ENCODE assay signal across 17 cellular contexts in the genomic region with DNA sequence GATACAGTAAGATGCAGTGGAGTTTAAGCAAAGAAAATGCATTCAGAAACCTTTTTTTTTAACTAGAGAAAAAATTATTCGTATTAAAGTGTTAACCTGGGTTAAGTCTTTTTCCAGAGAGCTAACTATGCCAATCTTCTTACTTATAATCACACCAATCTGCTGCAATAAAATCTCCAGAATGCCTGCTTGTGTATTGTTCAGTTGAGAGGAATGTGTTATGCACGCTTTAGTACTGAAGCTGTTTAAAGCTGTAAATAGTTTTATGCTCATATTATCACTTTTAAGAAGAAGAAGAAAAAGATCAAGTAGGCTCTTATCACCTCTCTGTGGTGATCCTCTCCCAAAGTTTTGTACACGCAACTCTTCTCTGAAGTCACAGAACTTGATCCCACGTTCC.
"Had no signal": no experiment of that assay in that cellular context is flagged by ENCODE, and none has a peak within 500 bp of the region (broad histone marks: within the 10 kb centered on the region; RNA-seq: fewer than 3 reads in every experiment).

No MANE protein-coding gene starts in this region.

- H3K36me3 ChIP-seq: esophagus squamous epithelium, heart left ventricle, left lung, ovary, uterus had no signal

- H3K27me3 ChIP-seq: esophagus squamous epithelium, heart left ventricle, left lung, ovary, uterus had no signal

- DNase-seq: activated CD4-positive, alpha-beta T cell treated with anti-CD3 and anti-CD28 coated beads, Interleukin-2, amount 50 U/mL, for 4 hours; activated CD8-positive, alpha-beta memory T cell treated with anti-CD3 and anti-CD28 coated beads, Interleukin-2, amount 10 ng/mL, durations not matched to agents 7 days and 5 days; activated effector memory CD4-positive, alpha-beta T cell treated with anti-CD3 and anti-CD28 coated beads, Interleukin-2, amount 50 U/mL, for 16 hours; activated T-cell treated with anti-CD3 and anti-CD28 coated beads, Interleukin-2, amount 50 U/mL, for 24 hours; amygdala; dorsolateral prefrontal cortex; esophagus squamous epithelium; heart left ventricle; islet precursor cell; left lung; mesendoderm; ovary; stimulated activated CD4-positive, alpha-beta T cell treated with anti-CD3 and anti-CD28 coated beads, Interleukin-4, amount 100 ng/mL, for 4 hours; stimulated activated naive CD8-positive, alpha-beta T cell treated with anti-CD3 and anti-CD28 coated beads, Interleukin-15, amount 100 ng/mL, for 72 hours; T-helper 2 cell; uterus had no signal

- H3K27ac Mint-ChIP-seq: activated CD8-positive, alpha-beta memory T cell treated with anti-CD3 and anti-CD28 coated beads, Interleukin-2, amount 10 ng/mL, durations not matched to agents 7 days and 5 days; activated naive CD4-positive, alpha-beta T cell treated with anti-CD3 and anti-CD28 coated beads, Interleukin-2, amount 50 U/mL, for 72 hours; activated T-cell treated with anti-CD3 and anti-CD28 coated beads, Interleukin-2, amount 50 U/mL, for 24 hours; stimulated activated naive CD8-positive, alpha-beta T cell treated with anti-CD3 and anti-CD28 coated beads, Interleukin-15, amount 100 ng/mL, for 72 hours had no signal

- ATAC-seq: activated CD8-positive, alpha-beta memory T cell treated with anti-CD3 and anti-CD28 coated beads, Interleukin-2, amount 10 ng/mL, durations not matched to agents 7 days and 5 days; activated naive CD4-positive, alpha-beta T cell treated with anti-CD3 and anti-CD28 coated beads, Interleukin-2, amount 50 U/mL, for 72 hours; heart left ventricle; left lung; stimulated activated naive CD8-positive, alpha-beta T cell treated with anti-CD3 and anti-CD28 coated beads, Interleukin-15, amount 100 ng/mL, for 72 hours had no signal

- H3K27me3 Mint-ChIP-seq: activated CD8-positive, alpha-beta memory T cell treated with anti-CD3 and anti-CD28 coated beads, Interleukin-2, amount 10 ng/mL, durations not matched to agents 7 days and 5 days; activated T-cell treated with anti-CD3 and anti-CD28 coated beads, Interleukin-2, amount 50 U/mL, for 24 hours; stimulated activated naive CD8-positive, alpha-beta T cell treated with anti-CD3 and anti-CD28 coated beads, Interleukin-15, amount 100 ng/mL, for 72 hours had no signal

- H3K4me3 Mint-ChIP-seq: activated CD8-positive, alpha-beta memory T cell treated with anti-CD3 and anti-CD28 coated beads, Interleukin-2, amount 10 ng/mL, durations not matched to agents 7 days and 5 days; activated T-cell treated with anti-CD3 and anti-CD28 coated beads, Interleukin-2, amount 50 U/mL, for 24 hours; stimulated activated naive CD8-positive, alpha-beta T cell treated with anti-CD3 and anti-CD28 coated beads, Interleukin-15, amount 100 ng/mL, for 72 hours had no signal

- H3K27ac ChIP-seq: dorsolateral prefrontal cortex, heart left ventricle, left lung, ovary, uterus had no signal

- H3K4me1 Mint-ChIP-seq: activated CD8-positive, alpha-beta memory T cell treated with anti-CD3 and anti-CD28 coated beads, Interleukin-2, amount 10 ng/mL, durations not matched to agents 7 days and 5 days; stimulated activated naive CD8-positive, alpha-beta T cell treated with anti-CD3 and anti-CD28 coated beads, Interleukin-15, amount 100 ng/mL, for 72 hours had no signal

- H3K4me1 ChIP-seq: left lung, uterus had no signal

- H3K9me3 ChIP-seq: esophagus squamous epithelium, heart left ventricle, left lung, ovary, uterus had no signal

- H3K4me3 ChIP-seq: dorsolateral prefrontal cortex, esophagus squamous epithelium, heart left ventricle, left lung, ovary, uterus had no signal

- H3K36me3 Mint-ChIP-seq: activated CD8-positive, alpha-beta memory T cell treated with anti-CD3 and anti-CD28 coated beads, Interleukin-2, amount 10 ng/mL, durations not matched to agents 7 days and 5 days had no signal
